1 cellular context compared by ENCODE assay signal in the genomic region with DNA sequence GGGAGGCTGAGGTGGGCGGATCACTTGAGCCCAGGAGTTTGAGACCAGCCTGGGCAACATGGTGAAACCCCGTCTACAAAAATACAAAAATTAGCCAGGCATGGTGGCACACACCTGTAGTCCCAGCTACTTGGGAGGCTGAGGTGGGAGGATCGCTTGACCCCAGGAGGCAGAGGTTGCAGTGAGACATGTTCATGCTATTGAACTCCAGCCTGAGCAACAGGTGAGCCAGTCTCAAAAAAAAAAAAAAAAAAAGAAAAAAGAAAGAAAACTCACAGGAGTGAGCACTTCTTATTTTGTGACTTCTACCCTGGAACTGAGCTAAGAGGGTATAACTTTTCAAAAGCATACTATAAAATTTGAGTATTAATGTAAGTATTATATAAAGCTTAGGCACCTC. TPM values are rescaled to one million over a fixed set of nuclear protein-coding genes. Genes with fewer than 3 reads are reported as not detected.
"Had no signal": no experiment of that assay in that cellular context is flagged by ENCODE, and none has a peak within 500 bp of the region (broad histone marks: within the 10 kb centered on the region; RNA-seq: fewer than 3 reads in every experiment).

No MANE protein-coding gene starts in this region.

RNA-seq across cellular contexts. Expression of a gene that starts 22.0 kb away (rescaled TPM):
- polyA plus RNA-seq: IgD-negative memory B cell had no signal
